ENCODE assay signal across 26 cellular contexts in genomic region chr18:78497641-78498040, GRCh38.
"Had no signal": no experiment of that assay in that cellular context is flagged by ENCODE, and none has a peak within 500 bp of the region (broad histone marks: within the 10 kb centered on the region; RNA-seq: fewer than 3 reads in every experiment).

No MANE protein-coding gene starts in this region.

- H3K27ac ChIP-seq: esophagus squamous epithelium, lower lobe of right lung, neutrophil, pancreas, right lobe of liver, testis, tibial artery, upper lobe of left lung, uterus had no signal

- H3K4me1 ChIP-seq: esophagus squamous epithelium, lower lobe of right lung, pancreas, right lobe of liver, testis, tibial artery, upper lobe of left lung, uterus had no signal

- H3K4me3 Mint-ChIP-seq: effector memory CD8-positive, alpha-beta T cell; naive thymus-derived CD8-positive, alpha-beta T cell; stimulated activated effector memory CD8-positive, alpha-beta T cell treated with anti-CD3 and anti-CD28 coated beads, Interleukin-12 subunit alpha, Interleukin-12 subunit beta, amount 100 ng/mL, for 72 hours had no signal

- H3K27ac Mint-ChIP-seq: effector memory CD8-positive, alpha-beta T cell; naive thymus-derived CD8-positive, alpha-beta T cell; progenitor cell of endocrine pancreas; stimulated activated effector memory CD8-positive, alpha-beta T cell treated with anti-CD3 and anti-CD28 coated beads, Interleukin-12 subunit alpha, Interleukin-12 subunit beta, amount 100 ng/mL, for 72 hours had no signal

- ATAC-seq: effector memory CD8-positive, alpha-beta T cell; left ventricle myocardium superior; lower lobe of right lung; naive thymus-derived CD8-positive, alpha-beta T cell; pancreas; right lobe of liver; stimulated activated naive CD8-positive, alpha-beta T cell treated with anti-CD3 and anti-CD28 coated beads, Interleukin-15, Interleukin-2, amounts not matched to agents 100 U/mL and 50 U/mL, for 24 hours had no signal

- H3K9me3 ChIP-seq: esophagus squamous epithelium, lower lobe of right lung, neutrophil, pancreas, right lobe of liver, testis, tibial artery, upper lobe of left lung, uterus had no signal

- H3K36me3 ChIP-seq: esophagus squamous epithelium, lower lobe of right lung, neutrophil, pancreas, right lobe of liver, tibial artery, upper lobe of left lung, uterus had no signal

- DNase-seq: cortex of kidney; effector memory CD8-positive, alpha-beta T cell; erythroblast; esophagus squamous epithelium; foreskin melanocyte; glutamatergic neuron; hypothalamus; left ventricle myocardium superior; lower lobe of right lung; naive thymus-derived CD8-positive, alpha-beta T cell; right lobe of liver; stimulated activated CD4-positive, alpha-beta T cell treated with anti-CD3 and anti-CD28 coated beads, Interleukin-2, amount 100 ng/mL, for 24 hours; stimulated activated CD4-positive, alpha-beta T cell treated with anti-CD3 and anti-CD28 coated beads, Interleukin-4, amount 100 ng/mL, for 24 hours; stimulated activated naive CD8-positive, alpha-beta T cell treated with anti-CD3 and anti-CD28 coated beads, Interleukin-15, Interleukin-2, amounts not matched to agents 100 U/mL and 50 U/mL, for 24 hours; substantia nigra; testis; tibial artery; uterus had no signal

- H3K4me3 ChIP-seq: esophagus squamous epithelium, lower lobe of right lung, pancreas, right lobe of liver, smooth muscle cell, testis, tibial artery, upper lobe of left lung, uterus had no signal

- H3K27me3 Mint-ChIP-seq: effector memory CD8-positive, alpha-beta T cell had no signal

- FAIRE-seq: endometrium, keratinocyte, pancreas had no signal

- H3K27me3 ChIP-seq: neutrophil, pancreas, right lobe of liver, testis, tibial artery, upper lobe of left lung, uterus had no signal

- H3K4me2 ChIP-seq: smooth muscle cell had no signal

- H3K4me1 Mint-ChIP-seq: stimulated activated effector memory CD8-positive, alpha-beta T cell treated with anti-CD3 and anti-CD28 coated beads, Interleukin-12 subunit alpha, Interleukin-12 subunit beta, amount 100 ng/mL, for 72 hours had no signal

- H3K36me3 Mint-ChIP-seq: naive thymus-derived CD8-positive, alpha-beta T cell; stimulated activated effector memory CD8-positive, alpha-beta T cell treated with anti-CD3 and anti-CD28 coated beads, Interleukin-12 subunit alpha, Interleukin-12 subunit beta, amount 100 ng/mL, for 72 hours had no signal
